ENCODE assay signal across 1 cellular context in genomic region chr1:6475381-6476133, GRCh38.
TF ChIP-seq lines count a peak whose summit lies in the region.

No MANE protein-coding gene starts in this region.

TF ChIP-seq in GM23338, 12 proteins besides CTCF, POLR2A, EP300 and RAD21:
- TF ChIP-seq REST (IDR thresholded peaks at IDR 0.05; ENCODE audit: unreplicated experiment) (no peak), EZH2 (IDR thresholded peaks at IDR 0.05; ENCODE audit: low read depth, unreplicated experiment) (no peak), ETS1 (IDR thresholded peaks at IDR 0.05) (no peak), STAT1 (IDR thresholded peaks at IDR 0.05; ENCODE audit: unreplicated experiment) (no peak), ZNF331 (CRISPR knock-in tag; IDR thresholded peaks at IDR 0.05; ENCODE audit: low read depth) (no peak), NANOG (IDR thresholded peaks at IDR 0.05; ENCODE audit: borderline replicate concordance) (no peak), JUNB (IDR thresholded peaks at IDR 0.05; ENCODE audit: unreplicated experiment) (no peak), ZNF114 (CRISPR knock-in tag; IDR thresholded peaks at IDR 0.05) (no peak), CREB1 (CRISPR knock-in tag; IDR thresholded peaks at IDR 0.05; ENCODE audit: low read depth) (no peak), POLR2AphosphoS5 (IDR thresholded peaks at IDR 0.05; ENCODE audit: low read depth) (no peak), EZH2phosphoT487 (IDR thresholded peaks at IDR 0.05; ENCODE audit: unreplicated experiment) (no peak)
- TF ChIP-seq, protein P1, sequence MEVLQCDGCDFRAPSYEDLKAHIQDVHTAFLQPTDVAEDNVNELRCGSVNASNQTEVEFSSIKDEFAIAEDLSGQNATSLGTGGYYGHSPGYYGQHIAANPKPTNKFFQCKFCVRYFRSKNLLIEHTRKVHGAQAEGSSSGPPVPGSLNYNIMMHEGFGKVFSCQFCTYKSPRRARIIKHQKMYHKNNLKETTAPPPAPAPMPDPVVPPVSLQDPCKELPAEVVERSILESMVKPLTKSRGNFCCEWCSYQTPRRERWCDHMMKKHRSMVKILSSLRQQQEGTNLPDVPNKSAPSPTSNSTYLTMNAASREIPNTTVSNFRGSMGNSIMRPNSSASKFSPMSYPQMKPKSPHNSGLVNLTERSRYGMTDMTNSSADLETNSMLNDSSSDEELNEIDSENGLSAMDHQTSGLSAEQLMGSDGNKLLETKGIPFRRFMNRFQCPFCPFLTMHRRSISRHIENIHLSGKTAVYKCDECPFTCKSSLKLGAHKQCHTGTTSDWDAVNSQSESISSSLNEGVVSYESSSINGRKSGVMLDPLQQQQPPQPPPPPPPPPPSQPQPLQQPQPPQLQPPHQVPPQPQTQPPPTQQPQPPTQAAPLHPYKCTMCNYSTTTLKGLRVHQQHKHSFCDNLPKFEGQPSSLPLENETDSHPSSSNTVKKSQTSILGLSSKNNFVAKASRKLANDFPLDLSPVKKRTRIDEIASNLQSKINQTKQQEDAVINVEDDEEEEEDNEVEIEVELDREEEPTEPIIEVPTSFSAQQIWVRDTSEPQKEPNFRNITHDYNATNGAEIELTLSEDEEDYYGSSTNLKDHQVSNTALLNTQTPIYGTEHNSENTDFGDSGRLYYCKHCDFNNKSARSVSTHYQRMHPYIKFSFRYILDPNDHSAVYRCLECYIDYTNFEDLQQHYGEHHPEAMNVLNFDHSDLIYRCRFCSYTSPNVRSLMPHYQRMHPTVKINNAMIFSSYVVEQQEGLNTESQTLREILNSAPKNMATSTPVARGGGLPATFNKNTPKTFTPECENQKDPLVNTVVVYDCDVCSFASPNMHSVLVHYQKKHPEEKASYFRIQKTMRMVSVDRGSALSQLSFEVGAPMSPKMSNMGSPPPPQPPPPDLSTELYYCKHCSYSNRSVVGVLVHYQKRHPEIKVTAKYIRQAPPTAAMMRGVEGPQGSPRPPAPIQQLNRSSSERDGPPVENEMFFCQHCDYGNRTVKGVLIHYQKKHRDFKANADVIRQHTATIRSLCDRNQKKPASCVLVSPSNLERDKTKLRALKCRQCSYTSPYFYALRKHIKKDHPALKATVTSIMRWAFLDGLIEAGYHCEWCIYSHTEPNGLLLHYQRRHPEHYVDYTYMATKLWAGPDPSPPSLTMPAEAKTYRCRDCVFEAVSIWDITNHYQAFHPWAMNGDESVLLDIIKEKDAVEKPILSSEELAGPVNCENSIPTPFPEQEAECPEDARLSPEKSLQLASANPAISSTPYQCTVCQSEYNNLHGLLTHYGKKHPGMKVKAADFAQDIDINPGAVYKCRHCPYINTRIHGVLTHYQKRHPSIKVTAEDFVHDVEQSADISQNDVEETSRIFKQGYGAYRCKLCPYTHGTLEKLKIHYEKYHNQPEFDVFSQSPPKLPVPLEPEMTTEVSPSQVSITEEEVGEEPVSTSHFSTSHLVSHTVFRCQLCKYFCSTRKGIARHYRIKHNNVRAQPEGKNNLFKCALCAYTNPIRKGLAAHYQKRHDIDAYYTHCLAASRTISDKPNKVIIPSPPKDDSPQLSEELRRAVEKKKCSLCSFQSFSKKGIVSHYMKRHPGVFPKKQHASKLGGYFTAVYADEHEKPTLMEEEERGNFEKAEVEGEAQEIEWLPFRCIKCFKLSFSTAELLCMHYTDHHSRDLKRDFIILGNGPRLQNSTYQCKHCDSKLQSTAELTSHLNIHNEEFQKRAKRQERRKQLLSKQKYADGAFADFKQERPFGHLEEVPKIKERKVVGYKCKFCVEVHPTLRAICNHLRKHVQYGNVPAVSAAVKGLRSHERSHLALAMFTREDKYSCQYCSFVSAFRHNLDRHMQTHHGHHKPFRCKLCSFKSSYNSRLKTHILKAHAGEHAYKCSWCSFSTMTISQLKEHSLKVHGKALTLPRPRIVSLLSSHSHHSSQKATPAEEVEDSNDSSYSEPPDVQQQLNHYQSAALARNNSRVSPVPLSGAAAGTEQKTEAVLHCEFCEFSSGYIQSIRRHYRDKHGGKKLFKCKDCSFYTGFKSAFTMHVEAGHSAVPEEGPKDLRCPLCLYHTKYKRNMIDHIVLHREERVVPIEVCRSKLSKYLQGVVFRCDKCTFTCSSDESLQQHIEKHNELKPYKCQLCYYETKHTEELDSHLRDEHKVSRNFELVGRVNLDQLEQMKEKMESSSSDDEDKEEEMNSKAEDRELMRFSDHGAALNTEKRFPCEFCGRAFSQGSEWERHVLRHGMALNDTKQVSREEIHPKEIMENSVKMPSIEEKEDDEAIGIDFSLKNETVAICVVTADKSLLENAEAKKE (CRISPR knock-in tag; IDR thresholded peaks at IDR 0.05) = no peak
